9 cellular contexts compared by ENCODE assay signal in genomic region chr11:19116315-19116970, GRCh38. TPM values are rescaled to one million over a fixed set of nuclear protein-coding genes. Genes with fewer than 3 reads are reported as not detected.
DNase-seq lines count a peak whose midpoint lies in the region; ATAC-seq and TF ChIP-seq lines count a peak whose summit lies in the region.
"Had no signal": no experiment of that assay in that cellular context is flagged by ENCODE, and none has a peak within 500 bp of the region (broad histone marks: within the 10 kb centered on the region; RNA-seq: fewer than 3 reads in every experiment).

No MANE protein-coding gene starts in this region.

- H3K36me3 ChIP-seq in GM23248 (ENCODE audit: low read depth) = no peaks in the 10 kb centered on the region

- H4K20me1 ChIP-seq in GM23248 (ENCODE audit: insufficient read depth) = no peaks in the 10 kb centered on the region

- H3F3A ChIP-seq in GM23248 (ENCODE audit: insufficient read depth) = no peaks in the 10 kb centered on the region

- H3K36me3 Mint-ChIP-seq in T-helper 2 cell treated with Interferon-gamma antibody and Interleukin-4, amounts not matched to agents 5 μg/mL and 100 μg/mL, for 36 hours (ENCODE audit: low read depth) = peaks cover 14% of the 10 kb centered on the region

- no peaks in the 10 kb centered on the region for H3K9me2 ChIP-seq in GM23248 (ENCODE audit: insufficient read depth)

- H3K27ac ChIP-seq in GM23248 (no peak overlapping the region), skin epidermis (peak overlapping the region in 11 of 21 experiments; percentile 77 to 91 (median 87))

- H3K4me2 ChIP-seq in GM23248 (ENCODE audit: unreplicated experiment) = peak overlapping the region; percentile 91

- peaks cover 14% of the 10 kb centered on the region; the same call in 1 of the 2 replicates for H3K79me2 ChIP-seq in GM23248 (ENCODE audit: insufficient read depth)

- DNase-seq in GM23248 = no peak
- no peak for DNase-seq in T-helper 2 cell treated with Interferon-gamma antibody and Interleukin-4, amounts not matched to agents 5 μg/mL and 100 μg/mL, for 36 hours (ENCODE audit: low spot score)
- no peak for DNase-seq in foreskin fibroblast
- DNase-seq in NCI-H187 (lab: John Stamatoyannopoulos, UW) = no peak
- no peak for DNase-seq in anterior cingulate cortex (lab: John Stamatoyannopoulos, UW)

- H3K9me3 Mint-ChIP-seq in T-helper 2 cell treated with Interferon-gamma antibody and Interleukin-4, amounts not matched to agents 5 μg/mL and 100 μg/mL, for 36 hours = no peaks in the 10 kb centered on the region

- ATAC-seq in HG03159 (IDR thresholded peaks at IDR 0.05; ENCODE audit: unreplicated experiment) (no peak), GM18517 (IDR thresholded peaks at IDR 0.05; ENCODE audit: unreplicated experiment) (no peak)

- H3K4me3 ChIP-seq in GM23248 (peak overlapping the region; percentile 80), foreskin fibroblast (ENCODE audit: low read depth in 1 of 2, low read length in 2 of 2) (peak overlapping the region; percentile 66 to 95), skin epidermis (peak overlapping the region; percentile 49 to 97 (median 77))

- in situ Hi-C loops in GM23248 (cut with MboI) = no loop called here

- peaks cover 12% of the 10 kb centered on the region for H3K27me3 Mint-ChIP-seq in T-helper 2 cell treated with Interferon-gamma antibody and Interleukin-4, amounts not matched to agents 5 μg/mL and 100 μg/mL, for 36 hours (ENCODE audit: low read depth)

- no peaks in the 10 kb centered on the region for H3K9me3 ChIP-seq in GM23248 (ENCODE audit: low read depth)

- H3K27ac Mint-ChIP-seq in T-helper 2 cell treated with Interferon-gamma antibody and Interleukin-4, amounts not matched to agents 5 μg/mL and 100 μg/mL, for 36 hours = no peak overlapping the region

- peaks cover 8% of the 10 kb centered on the region; the same call in 1 of the 2 replicates for H3K27me3 ChIP-seq in GM23248 (replicated peaks; ENCODE audit: insufficient read depth)

- H3K4me1 Mint-ChIP-seq in T-helper 2 cell treated with Interferon-gamma antibody and Interleukin-4, amounts not matched to agents 5 μg/mL and 100 μg/mL, for 36 hours (ENCODE audit: low read depth) = peaks cover 38% of the 10 kb centered on the region

- no peak for TF ChIP-seq CTCF in foreskin fibroblast (IDR thresholded peaks at IDR 0.05; ENCODE audit: low read depth, low read length)

- H3K9ac ChIP-seq in GM23248 = peak overlapping the region; percentile 74

- peaks cover 1% of the 10 kb centered on the region; the same call in 1 of the 2 replicates for H3K4me1 ChIP-seq in GM23248 (ENCODE audit: insufficient read depth)

- H3K4me3 Mint-ChIP-seq in T-helper 2 cell treated with Interferon-gamma antibody and Interleukin-4, amounts not matched to agents 5 μg/mL and 100 μg/mL, for 36 hours = peak overlapping the region; percentile 92

- 24 to 31% methylated on average over 12 to 16 of the region's 16 CpGs for WGBS in GM23248 (ENCODE audit: low coverage in 1 of 2, low lambda C conversion rate in 2 of 2, missing lambda C conversion rate in 2 of 2), 2 experiments

- H2AFZ ChIP-seq in GM23248 = peak overlapping the region; percentile 92

RNA-seq across cellular contexts. Expression of gene ZDHHC13, which starts 0.5 kb away (rescaled TPM):
- total RNA-seq in GM23248 (2014; rRNA removed; shearing (Covaris generic)) = 10.9 and 11.0 TPM in 2 replicates
- polyA plus RNA-seq in GM23248 (2016; fragmentation: Nextera tagmentation; extraction: Ambion mirVana) = 11.6 and 12.5 TPM in 2 replicates

RNA-seq across cellular contexts. Expression of gene MRGPRX2, which starts 55.9 kb away (rescaled TPM):
- total RNA-seq in GM23248 (2014; rRNA removed; shearing (Covaris generic)) = not detected in 2 replicates
- polyA plus RNA-seq in GM23248 (2016; fragmentation: Nextera tagmentation; extraction: Ambion mirVana) = not detected in 2 replicates
- total RNA-seq: lung had no signal
- polyA plus RNA-seq: lung had no signal
